In the genomic region with DNA sequence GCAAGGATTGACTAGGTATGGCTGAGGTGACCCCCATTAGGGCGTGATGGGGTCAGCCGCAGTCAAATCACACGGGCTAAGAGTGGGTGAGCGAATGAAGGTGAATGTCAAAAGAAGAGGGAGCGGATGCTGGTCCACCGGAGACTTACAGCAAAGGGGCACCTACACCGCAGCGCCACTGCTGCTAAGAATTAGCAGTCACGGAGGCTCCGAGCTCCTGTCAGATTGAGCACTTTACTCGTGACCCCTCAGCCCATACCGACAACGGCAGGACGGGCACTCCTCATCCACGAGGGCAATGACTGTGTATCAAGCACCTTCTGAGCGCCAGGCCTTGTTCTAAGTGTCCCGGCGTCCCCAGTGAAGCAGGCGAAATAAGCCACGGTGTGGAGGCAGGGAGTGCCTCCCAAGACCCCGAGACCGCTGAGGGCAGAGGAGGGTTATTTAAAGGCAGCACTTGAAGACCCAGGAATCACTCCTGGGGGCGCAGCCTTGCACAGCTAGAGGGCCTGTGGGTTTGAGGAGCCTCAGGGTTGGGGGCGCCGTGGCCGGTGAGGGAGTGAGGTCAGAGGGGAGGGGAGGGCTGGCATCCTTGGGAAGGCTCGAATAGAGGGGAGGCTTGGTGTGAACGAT, we compare ENCODE assay signal across 17 cellular contexts.
A peak's percentile ranks its signal among the peaks of the same experiment; 100 is the strongest.
DNase-seq lines count a peak whose midpoint lies in the region; ATAC-seq and TF ChIP-seq lines count a peak whose summit lies in the region.
"Had no signal": no experiment of that assay in that cellular context is flagged by ENCODE, and none has a peak within 500 bp of the region (broad histone marks: within the 10 kb centered on the region; RNA-seq: fewer than 3 reads in every experiment).

No MANE protein-coding gene starts in this region.

- H3K4me1 Mint-ChIP-seq in GM23338 = peaks cover 15% of the 10 kb centered on the region

- DNase-seq in GM23338 (ENCODE audit: low spot score) (no peak), caudate nucleus (lab: John Stamatoyannopoulos, UW) (no peak), lower lobe of right lung (no peak), NCI-H1694 (lab: John Stamatoyannopoulos, UW) (no peak)
- DNase-seq: activated CD4-positive, CD25-positive, alpha-beta regulatory T cell; glutamatergic neuron; NCI-H1436 treated with DMSO at 0.1 percent for 48 hours; NCI-H2227 treated with DMSO at 0.1 percent for 48 hours; NK-92 treated with Interleukin-12 subunit alpha and Interleukin-12 subunit beta, amount 100 ng/mL, for 24 hours; SHP77; substantia nigra had no signal

- intact Hi-C loops in lower lobe of right lung (cut with DNase I) = no loop called here

- peak overlapping the region; percentile 54 for H3K4me3 Mint-ChIP-seq in GM23338
- H3K4me3 Mint-ChIP-seq: dendritic cell treated with granulocyte-macrophage colony-stimulating factor and Interleukin-4, amounts not matched to agents 40 ng/mL and 50 ng/mL, for 4 days; T-helper 1 cell treated with Interleukin-12 subunit alpha and Interleukin-12 subunit beta and Interleukin-4 antibody, amounts not matched to agents 30 μg/mL and 1 μg/mL, for 36 hours had no signal

- peak overlapping the region; percentile 84 for H3K4me2 ChIP-seq in GM23338

- no peaks in the 10 kb centered on the region; the same call in 2 of the 3 replicates for H3K36me3 Mint-ChIP-seq in GM23338 (ENCODE audit: low read depth)

- no peak for ATAC-seq in GM23338
- no peak for ATAC-seq in lower lobe of right lung
- no peak for ATAC-seq in GM19324 (IDR thresholded peaks at IDR 0.05; ENCODE audit: low FRiP score, unreplicated experiment)
- ATAC-seq in GM19463 (IDR thresholded peaks at IDR 0.05; ENCODE audit: unreplicated experiment) = no peak

- peaks cover 27% of the 10 kb centered on the region for H3K27me3 Mint-ChIP-seq in GM23338 (ENCODE audit: insufficient read depth, low read depth, poor library complexity)

- H3K27me3 ChIP-seq in GM23338 (ENCODE audit: insufficient read depth) (peaks cover 28% of the 10 kb centered on the region), lower lobe of right lung (ENCODE audit: low read depth) (peaks cover 41% of the 10 kb centered on the region), skeletal muscle tissue (ENCODE audit: control insufficient read depth in 3 of 3, insufficient read depth in 3 of 3, low read length in 3 of 3) (peaks cover 38 to 59% (median 43%) of the 10 kb centered on the region in 3 donors)

- H3F3A ChIP-seq in GM23338 (replicated peaks; ENCODE audit: low read depth) = peaks cover under 1% of the 10 kb centered on the region; the same call in 1 of the 2 replicates

- H3K4me1 ChIP-seq in GM23338 (ENCODE audit: insufficient read depth) = peaks cover 16% of the 10 kb centered on the region
- H3K4me1 ChIP-seq in lower lobe of right lung = peaks cover 28% of the 10 kb centered on the region
- H3K4me1 ChIP-seq in skeletal muscle tissue (ENCODE audit: control insufficient read depth in 3 of 3, insufficient read depth in 3 of 3, low read length in 3 of 3) = peaks cover 0 to 19% (median 3%) of the 10 kb centered on the region in 3 donors

- H4K20me1 ChIP-seq in GM23338 (replicated peaks; ENCODE audit: insufficient read depth) = no peaks in the 10 kb centered on the region

- H3K9me3 ChIP-seq in lower lobe of right lung = no peaks in the 10 kb centered on the region
- H3K9me3 ChIP-seq in skeletal muscle tissue (ENCODE audit: control insufficient read depth in 3 of 3, low read length in 3 of 3) = no peaks in the 10 kb centered on the region

- H3K4me3 ChIP-seq in GM23338 (peak overlapping the region; percentile 58), lower lobe of right lung (peak overlapping the region; percentile 13), skeletal muscle tissue (ENCODE audit: low read length in 3 of 3) (no peak overlapping the region)

- no peak overlapping the region for H3K9ac ChIP-seq in skeletal muscle tissue (ENCODE audit: low read depth in 1 of 3, low read length in 3 of 3)

- no peak for TF ChIP-seq CTCF in GM23338 (conservative IDR thresholded peaks at IDR 0.05; ENCODE audit: low read depth in 2 of 2)
- TF ChIP-seq CTCF in lower lobe of right lung (IDR thresholded peaks at IDR 0.05) = no peak

- no peaks in the 10 kb centered on the region for H3K9me2 ChIP-seq in GM23338 (ENCODE audit: insufficient read depth)

- H3K27ac ChIP-seq in GM23338 (ENCODE audit: low read depth) (no peak overlapping the region), caudate nucleus (ENCODE audit: low read depth, low read length) (peak overlapping the region; percentile 6), lower lobe of right lung (peak overlapping the region; percentile 79), skeletal muscle tissue (ENCODE audit: low read depth, low read length) (peak overlapping the region; percentile 30)

- H3K9me3 Mint-ChIP-seq in GM23338 = no peaks in the 10 kb centered on the region; the same call in 2 of the 3 replicates
- H3K9me3 Mint-ChIP-seq: activated T-helper 2 cell treated with anti-CD3 and anti-CD28 coated beads, Interferon-gamma antibody, Interleukin-2, Interleukin-4, amounts not matched to agents 10 μg/mL and 5 μg/mL and 100 μg/mL, durations not matched to agents 14 hours and 24 hours and 36 hours; dendritic cell treated with granulocyte-macrophage colony-stimulating factor and Interleukin-4, amounts not matched to agents 40 ng/mL and 50 ng/mL, for 4 days; T-helper 1 cell treated with Interleukin-12 subunit alpha and Interleukin-12 subunit beta and Interleukin-4 antibody, amounts not matched to agents 30 μg/mL and 1 μg/mL, for 36 hours had no signal

- H3K36me3 ChIP-seq in GM23338 (ENCODE audit: insufficient read depth) (no peaks in the 10 kb centered on the region), lower lobe of right lung (no peaks in the 10 kb centered on the region), skeletal muscle tissue (ENCODE audit: control insufficient read depth in 3 of 3, insufficient read depth in 3 of 3, low read length in 3 of 3) (no peaks in the 10 kb centered on the region)

- H3K27ac Mint-ChIP-seq in GM23338 = no peak overlapping the region
- H3K27ac Mint-ChIP-seq: activated T-helper 2 cell treated with anti-CD3 and anti-CD28 coated beads, Interferon-gamma antibody, Interleukin-2, Interleukin-4, amounts not matched to agents 10 μg/mL and 5 μg/mL and 100 μg/mL, durations not matched to agents 14 hours and 24 hours and 36 hours; dendritic cell treated with granulocyte-macrophage colony-stimulating factor and Interleukin-4, amounts not matched to agents 40 ng/mL and 50 ng/mL, for 4 days; T-helper 1 cell treated with Interleukin-12 subunit alpha and Interleukin-12 subunit beta and Interleukin-4 antibody, amounts not matched to agents 30 μg/mL and 1 μg/mL, for 36 hours had no signal

- H2AFZ ChIP-seq in GM23338 = peak overlapping the region; percentile 97

- no peaks in the 10 kb centered on the region for H3K79me2 ChIP-seq in GM23338 (replicated peaks; ENCODE audit: insufficient read depth)

TF ChIP-seq in GM23338, 12 proteins besides CTCF, POLR2A, EP300 and RAD21:
- TF ChIP-seq POLR2AphosphoS5 (IDR thresholded peaks at IDR 0.05; ENCODE audit: low read depth) (no peak), STAT1 (IDR thresholded peaks at IDR 0.05; ENCODE audit: unreplicated experiment) (no peak), EZH2 (IDR thresholded peaks at IDR 0.05; ENCODE audit: low read depth, unreplicated experiment) (no peak), ZNF331 (CRISPR knock-in tag; IDR thresholded peaks at IDR 0.05; ENCODE audit: low read depth) (no peak), JUNB (IDR thresholded peaks at IDR 0.05; ENCODE audit: unreplicated experiment) (no peak)

Comparison
In these comparisons a context has a peak if more than half of its experiments do, and no peak if none do; other contexts are left out.
1. H3K4me3 ChIP-seq: peak in GM23338 (single experiment) and lower lobe of right lung (single experiment); none in skeletal muscle tissue (0 of 3).